ENCODE assay signal across 8 cellular contexts in the genomic region with DNA sequence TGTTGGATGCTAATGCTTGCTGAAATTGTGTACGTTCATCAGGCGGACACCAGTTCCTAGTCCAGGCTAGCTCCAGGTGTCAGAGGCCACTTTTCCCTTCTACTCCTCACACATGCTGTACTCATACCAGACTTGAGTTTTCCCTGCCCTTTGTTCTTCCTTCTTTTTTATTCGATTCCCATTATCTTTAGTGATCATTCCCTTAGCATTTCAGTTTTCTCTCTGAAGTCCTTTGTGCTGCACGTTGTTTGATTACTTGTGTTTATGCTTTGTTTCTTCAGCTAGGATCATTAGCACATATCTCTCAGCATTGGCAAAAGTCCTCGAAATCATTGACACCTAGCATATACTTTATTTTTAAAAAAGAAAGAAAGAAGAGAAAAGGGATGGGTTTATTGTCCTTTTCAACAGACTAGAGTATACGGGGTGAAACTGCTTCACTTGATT. TPM values are rescaled to one million over a fixed set of nuclear protein-coding genes. Genes with fewer than 3 reads are reported as not detected.
DNase-seq lines count a peak whose midpoint lies in the region; ATAC-seq and TF ChIP-seq lines count a peak whose summit lies in the region.

No MANE protein-coding gene starts in this region.

- no peak for TF ChIP-seq CTCF in MCF 10A (IDR thresholded peaks at IDR 0.05; ENCODE audit: unreplicated experiment)
- no peak for TF ChIP-seq CTCF in neural crest cell (conservative IDR thresholded peaks at IDR 0.05)

- peaks cover 0 to 4% (median 0%) of the 10 kb centered on the region in 11 experiments; a peak in 2 of 22 replicates for H4K20me1 ChIP-seq in BLaER1 treated with 17β-estradiol and CSF1 and Interleukin-3, amounts not matched to agents 10 nM and 100 nM

- peak overlapping the region in 9 of 11 experiments; percentile 7 to 99 (median 95); a peak in 16 of 22 replicates for H3K27ac ChIP-seq in BLaER1 treated with 17β-estradiol and CSF1 and Interleukin-3, amounts not matched to agents 10 nM and 100 nM

- H3K9me3 ChIP-seq in BLaER1 treated with 17β-estradiol and CSF1 and Interleukin-3, amounts not matched to agents 10 nM and 100 nM (replicated peaks in 1 of 11) = peaks cover 0 to 6% (median 0%) of the 10 kb centered on the region in 11 experiments; a peak in 4 of 22 replicates

- H3K9me3 Mint-ChIP-seq in MCF 10A (ENCODE audit: unreplicated experiment) = peaks cover 7% of the 10 kb centered on the region
- peaks cover 10% of the 10 kb centered on the region for H3K9me3 Mint-ChIP-seq in neural crest cell

- H3K27me3 Mint-ChIP-seq in MCF 10A (ENCODE audit: insufficient read depth, unreplicated experiment) (peaks cover 33% of the 10 kb centered on the region), neural crest cell (ENCODE audit: low read depth) (peaks cover 6% of the 10 kb centered on the region)

- DNase-seq in Jurkat, Clone E6-1 (ENCODE audit: low read depth, low spot score) = no peak
- DNase-seq in MCF 10A (ENCODE audit: unreplicated experiment) = no peak
- DNase-seq in neural crest cell (ENCODE audit: low read depth, low spot score) = no peak
- DNase-seq in HK-2 (ENCODE audit: unreplicated experiment) = no peak
- DNase-seq in stimulated activated naive CD4-positive, alpha-beta T cell treated with Interleukin-2 at 50 U/mL for 16 hours (lab: John Stamatoyannopoulos, UW) = no peak

- peaks cover 9 to 21% (median 13%) of the 10 kb centered on the region in 10 experiments; a peak in 15 of 20 replicates for H3K4me1 ChIP-seq in BLaER1 treated with 17β-estradiol and CSF1 and Interleukin-3, amounts not matched to agents 10 nM and 100 nM

- H3K4me1 Mint-ChIP-seq in MCF 10A (ENCODE audit: insufficient read depth, unreplicated experiment) (peaks cover 9% of the 10 kb centered on the region), neural crest cell (peaks cover 24% of the 10 kb centered on the region)

- POLR2A ChIA-PET in MCF 10A (lab: Yijun Ruan, JAX) = interaction anchor here (0.7 to 1.1 kb wide), 3 partner anchors 217 to 652 kb away, joined by 3 read pairs; no protein-coding TSS in a partner anchor

- no peaks in the 10 kb centered on the region for H3K27me3 ChIP-seq in BLaER1 treated with 17β-estradiol and CSF1 and Interleukin-3, amounts not matched to agents 10 nM and 100 nM

- H3K27ac Mint-ChIP-seq in MCF 10A (ENCODE audit: low read depth, unreplicated experiment) (peak overlapping the region; percentile 94), neural crest cell (ENCODE audit: unreplicated experiment) (peak overlapping the region; percentile 100)

- CTCF ChIA-PET in MCF 10A (lab: Yijun Ruan, JAX) = interaction anchor here (0.6 kb wide), 1 partner anchor 1689 kb away, joined by 6 read pairs; no protein-coding TSS in a partner anchor

- BruUV-seq in MCF 10A (replicated peaks; lab: Mats Ljungman, UMichigan) = no TSS peak

- intact Hi-C loops in MCF 10A (cut with micrococcal nuclease) = loop anchor here (5.0 kb wide), 1 partner anchor 795 kb away; the partner anchor contains the start of gene CCNH

- H3K4me2 ChIP-seq in BLaER1 treated with 17β-estradiol and CSF1 and Interleukin-3, amounts not matched to agents 10 nM and 100 nM = peak overlapping the region in 3 of 11 experiments; percentile 14 to 27 (median 15); a peak in 3 of 22 replicates

- H3K4me3 Mint-ChIP-seq in MCF 10A (ENCODE audit: unreplicated experiment) = peak overlapping the region; percentile 98
- peak overlapping the region; percentile 100 for H3K4me3 Mint-ChIP-seq in neural crest cell

- peak overlapping the region in 7 of 10 experiments; percentile 84 to 100 (median 96); a peak in 8 of 20 replicates for H3K4me3 ChIP-seq in BLaER1 treated with 17β-estradiol and CSF1 and Interleukin-3, amounts not matched to agents 10 nM and 100 nM
- H3K4me3 ChIP-seq in Jurkat, Clone E6-1 (ENCODE audit: low read length) = peak overlapping the region; percentile 99

- peaks cover 41% of the 10 kb centered on the region for H3K36me3 Mint-ChIP-seq in MCF 10A (ENCODE audit: insufficient read depth, unreplicated experiment)
- peaks cover 33% of the 10 kb centered on the region for H3K36me3 Mint-ChIP-seq in neural crest cell (ENCODE audit: low read depth)

- peaks cover 31 to 35% (median 33%) of the 10 kb centered on the region in 11 experiments for H3K36me3 ChIP-seq in BLaER1 treated with 17β-estradiol and CSF1 and Interleukin-3, amounts not matched to agents 10 nM and 100 nM

- peak overlapping the region in 2 of 11 experiments; percentile 92 to 97; a peak in 4 of 22 replicates for H3K9ac ChIP-seq in BLaER1 treated with 17β-estradiol and CSF1 and Interleukin-3, amounts not matched to agents 10 nM and 100 nM

- ATAC-seq in HG03045 (IDR thresholded peaks at IDR 0.05; ENCODE audit: unreplicated experiment) (no peak), HG03095 (IDR thresholded peaks at IDR 0.05; ENCODE audit: unreplicated experiment) (no peak)

RNA-seq across cellular contexts. Expression of gene COX7C, which starts 0.4 kb away (rescaled TPM):
- polyA plus RNA-seq in Jurkat, Clone E6-1 (2012; ENCODE audit: insufficient read depth, insufficient read length) = 1,926 TPM
- total RNA-seq in MCF 10A (2022) = 402 and 460 TPM in 2 replicates
- total RNA-seq in neural crest cell = 515 and 538 TPM in 2 replicates
